8 cellular contexts compared by ENCODE assay signal in genomic region chr17:35086931-35087573, GRCh38. TPM values are rescaled to one million over a fixed set of nuclear protein-coding genes. Genes with fewer than 3 reads are reported as not detected.
DNase-seq lines count a peak whose midpoint lies in the region; ATAC-seq and TF ChIP-seq lines count a peak whose summit lies in the region.

No MANE protein-coding gene starts in this region.

- peak overlapping the region; percentile 86 to 97 for H3K4me3 Mint-ChIP-seq in activated T-cell treated with anti-CD3 and anti-CD28 coated beads, Interleukin-2, amount 50 U/mL, for 72 hours
- peak overlapping the region; percentile 85 for H3K4me3 Mint-ChIP-seq in activated naive CD8-positive, alpha-beta T cell treated with anti-CD3 and anti-CD28 coated beads, Interleukin-2, amount 10 ng/mL, durations not matched to agents 7 days and 5 days
- H3K4me3 Mint-ChIP-seq in type B pancreatic cell: peak overlapping the region; percentile 93

- H3K27me3 ChIP-seq in layer of hippocampus (ENCODE audit: control insufficient read depth, insufficient read depth, low read length): no peaks in the 10 kb centered on the region

- peak in 1 of 2 donors; percentile 25 for DNase-seq in activated T-cell treated with anti-CD3 and anti-CD28 coated beads, Interleukin-2, amount 50 U/mL, for 72 hours
- DNase-seq in activated T-cell treated with anti-CD3 and anti-CD28 coated beads for 4 hours (no peak), type B pancreatic cell (ENCODE audit: extremely low spot score, unreplicated experiment) (no peak), NOMO-1 treated with DMSO at 0.1 percent for 48 hours (lab: John Stamatoyannopoulos, UW; ENCODE audit: unreplicated experiment) (no peak), NCI-H446 treated with DMSO at 0.1 percent for 48 hours (lab: John Stamatoyannopoulos, UW) (no peak)
- no peak for DNase-seq in activated naive CD8-positive, alpha-beta T cell treated with anti-CD3 and anti-CD28 coated beads, Interleukin-2, amount 10 ng/mL, durations not matched to agents 7 days and 5 days

- H3K27ac Mint-ChIP-seq in activated T-cell treated with anti-CD3 and anti-CD28 coated beads, Interleukin-2, amount 50 U/mL, for 72 hours: peak overlapping the region; percentile 96
- no peak overlapping the region for H3K27ac Mint-ChIP-seq in activated naive CD8-positive, alpha-beta T cell treated with anti-CD3 and anti-CD28 coated beads, Interleukin-2, amount 10 ng/mL, durations not matched to agents 7 days and 5 days
- H3K27ac Mint-ChIP-seq in type B pancreatic cell: peak overlapping the region; percentile 98

- peaks cover 2 to 5% of the 10 kb centered on the region in 2 donors for H3K36me3 Mint-ChIP-seq in activated T-cell treated with anti-CD3 and anti-CD28 coated beads, Interleukin-2, amount 50 U/mL, for 72 hours (ENCODE audit: insufficient read depth in 2 of 2)
- peaks cover 2% of the 10 kb centered on the region for H3K36me3 Mint-ChIP-seq in activated naive CD8-positive, alpha-beta T cell treated with anti-CD3 and anti-CD28 coated beads, Interleukin-2, amount 10 ng/mL, durations not matched to agents 7 days and 5 days
- H3K36me3 Mint-ChIP-seq in type B pancreatic cell: no peaks in the 10 kb centered on the region

- ATAC-seq in activated T-cell treated with anti-CD3 and anti-CD28 coated beads, Interleukin-2, amount 50 U/mL, for 72 hours (replicated peaks in 1 of 2): no peak
- no peak for ATAC-seq in activated naive CD8-positive, alpha-beta T cell treated with anti-CD3 and anti-CD28 coated beads, Interleukin-2, amount 10 ng/mL, durations not matched to agents 7 days and 5 days (ENCODE audit: low read depth)
- ATAC-seq in GM19023 (IDR thresholded peaks at IDR 0.05; ENCODE audit: unreplicated experiment): no peak

- peak overlapping the region; percentile 97 for H3K27ac ChIP-seq in layer of hippocampus (ENCODE audit: low read depth, low read length)

- TF ChIP-seq CTCF in type B pancreatic cell (conservative IDR thresholded peaks at IDR 0.05): no peak

- POLR2A ChIA-PET in activated naive CD8-positive, alpha-beta T cell treated with anti-CD3 and anti-CD28 coated beads, Interleukin-2, amount 10 ng/mL, durations not matched to agents 7 days and 5 days (lab: Charles Lee): interaction anchor here (1.3 kb wide), 1 partner anchor 30 kb away, joined by 3 read pairs; no protein-coding TSS in a partner anchor

- peaks cover 77% of the 10 kb centered on the region for H3K4me1 Mint-ChIP-seq in activated T-cell treated with anti-CD3 and anti-CD28 coated beads, Interleukin-2, amount 50 U/mL, for 72 hours (ENCODE audit: low read depth)
- peaks cover 32% of the 10 kb centered on the region for H3K4me1 Mint-ChIP-seq in activated naive CD8-positive, alpha-beta T cell treated with anti-CD3 and anti-CD28 coated beads, Interleukin-2, amount 10 ng/mL, durations not matched to agents 7 days and 5 days
- H3K4me1 Mint-ChIP-seq in type B pancreatic cell (ENCODE audit: unreplicated experiment): peaks cover 17% of the 10 kb centered on the region

- H3K27me3 Mint-ChIP-seq in activated T-cell treated with anti-CD3 and anti-CD28 coated beads, Interleukin-2, amount 50 U/mL, for 72 hours (ENCODE audit: low read depth): no peaks in the 10 kb centered on the region
- H3K27me3 Mint-ChIP-seq in activated naive CD8-positive, alpha-beta T cell treated with anti-CD3 and anti-CD28 coated beads, Interleukin-2, amount 10 ng/mL, durations not matched to agents 7 days and 5 days: no peaks in the 10 kb centered on the region
- no peaks in the 10 kb centered on the region for H3K27me3 Mint-ChIP-seq in type B pancreatic cell

- no peaks in the 10 kb centered on the region for H3K9me3 Mint-ChIP-seq in activated T-cell treated with anti-CD3 and anti-CD28 coated beads, Interleukin-2, amount 50 U/mL, for 72 hours
- H3K9me3 Mint-ChIP-seq in activated naive CD8-positive, alpha-beta T cell treated with anti-CD3 and anti-CD28 coated beads, Interleukin-2, amount 10 ng/mL, durations not matched to agents 7 days and 5 days: no peaks in the 10 kb centered on the region
- no peaks in the 10 kb centered on the region for H3K9me3 Mint-ChIP-seq in type B pancreatic cell

RNA-seq across cellular contexts. Expression of gene RFFL, which starts 23.5 kb away (rescaled TPM):
- total RNA-seq in activated T-cell treated with anti-CD3 and anti-CD28 coated beads, Interleukin-2, amount 50 U/mL, for 72 hours: 10 to 100 TPM; 47.7 to 50.0 TPM
- total RNA-seq in activated naive CD8-positive, alpha-beta T cell treated with anti-CD3 and anti-CD28 coated beads, Interleukin-2, amount 10 ng/mL, durations not matched to agents 7 days and 5 days: 10 to 100 TPM; 37.4 to 42.3 TPM
- total RNA-seq in type B pancreatic cell (ENCODE audit: low replicate concordance): 19.9 and 38.7 TPM in 2 replicates

RNA-seq across cellular contexts. Expression of gene RAD51D, which starts 32.6 kb away (rescaled TPM):
- total RNA-seq in activated T-cell treated with anti-CD3 and anti-CD28 coated beads, Interleukin-2, amount 50 U/mL, for 72 hours: 10 to 100 TPM; 35.3 to 44.5 TPM
- 10 to 100 TPM; 27.3 to 33.8 TPM for total RNA-seq in activated naive CD8-positive, alpha-beta T cell treated with anti-CD3 and anti-CD28 coated beads, Interleukin-2, amount 10 ng/mL, durations not matched to agents 7 days and 5 days
- total RNA-seq in type B pancreatic cell (ENCODE audit: low replicate concordance): 8.3 and 12.4 TPM in 2 replicates

RNA-seq across cellular contexts. Expression of gene FNDC8, which starts 34.4 kb away (rescaled TPM):
- not detected for total RNA-seq in activated T-cell treated with anti-CD3 and anti-CD28 coated beads, Interleukin-2, amount 50 U/mL, for 72 hours
- total RNA-seq in activated naive CD8-positive, alpha-beta T cell treated with anti-CD3 and anti-CD28 coated beads, Interleukin-2, amount 10 ng/mL, durations not matched to agents 7 days and 5 days: not detected
- not detected in 2 replicates for total RNA-seq in type B pancreatic cell (ENCODE audit: low replicate concordance)

RNA-seq across cellular contexts. Expression of gene NLE1, which starts 55.1 kb away (rescaled TPM):
- 10 to 100 TPM; 24.3 to 31.4 TPM for total RNA-seq in activated T-cell treated with anti-CD3 and anti-CD28 coated beads, Interleukin-2, amount 50 U/mL, for 72 hours
- total RNA-seq in activated naive CD8-positive, alpha-beta T cell treated with anti-CD3 and anti-CD28 coated beads, Interleukin-2, amount 10 ng/mL, durations not matched to agents 7 days and 5 days: 10 to 100 TPM; 13.4 to 17.4 TPM
- 18.8 and 24.9 TPM in 2 replicates for total RNA-seq in type B pancreatic cell (ENCODE audit: low replicate concordance)
